ENCODE assay signal across 8 cellular contexts in genomic region chr10:80206277-80206655, GRCh38. TPM values are rescaled to one million over a fixed set of nuclear protein-coding genes. Genes with fewer than 3 reads are reported as not detected.
DNase-seq lines count a peak whose midpoint lies in the region; ATAC-seq and TF ChIP-seq lines count a peak whose summit lies in the region.

No MANE protein-coding gene starts in this region.

- H3K4me1 Mint-ChIP-seq in activated CD8-positive, alpha-beta memory T cell treated with anti-CD3 and anti-CD28 coated beads, Interleukin-2, amount 10 ng/mL, durations not matched to agents 7 days and 5 days = peaks cover 35% of the 10 kb centered on the region
- peaks cover 41% of the 10 kb centered on the region for H3K4me1 Mint-ChIP-seq in activated naive CD8-positive, alpha-beta T cell treated with anti-CD3 and anti-CD28 coated beads for 36 hours

- H3K4me3 Mint-ChIP-seq in activated CD8-positive, alpha-beta memory T cell treated with anti-CD3 and anti-CD28 coated beads, Interleukin-2, amount 10 ng/mL, durations not matched to agents 7 days and 5 days = peak overlapping the region; percentile 81
- peak overlapping the region; percentile 81 for H3K4me3 Mint-ChIP-seq in activated naive CD8-positive, alpha-beta T cell treated with anti-CD3 and anti-CD28 coated beads for 36 hours

- intact Hi-C loops in thyroid gland (cut with DNase I) = loop anchor here (10.0 kb wide), 1 partner anchor 51 kb away; no protein-coding TSS in a partner anchor

- H3K36me3 ChIP-seq in lung (ENCODE audit: control insufficient read depth in 2 of 2, insufficient read depth in 2 of 2, low read length in 2 of 2) (no peaks in the 10 kb centered on the region), thyroid gland (no peaks in the 10 kb centered on the region)

- H3K27ac Mint-ChIP-seq in activated CD8-positive, alpha-beta memory T cell treated with anti-CD3 and anti-CD28 coated beads, Interleukin-2, amount 10 ng/mL, durations not matched to agents 7 days and 5 days = peak overlapping the region; percentile 93
- peak overlapping the region; percentile 93 for H3K27ac Mint-ChIP-seq in activated naive CD8-positive, alpha-beta T cell treated with anti-CD3 and anti-CD28 coated beads for 36 hours

- TF ChIP-seq CTCF in lung (IDR thresholded peaks at IDR 0.05; ENCODE audit: control extremely low read depth, extremely low read depth) (no peak), thyroid gland (IDR thresholded peaks at IDR 0.05) (no peak)

- no peaks in the 10 kb centered on the region for H3K27me3 Mint-ChIP-seq in activated CD8-positive, alpha-beta memory T cell treated with anti-CD3 and anti-CD28 coated beads, Interleukin-2, amount 10 ng/mL, durations not matched to agents 7 days and 5 days
- peaks cover 4% of the 10 kb centered on the region for H3K27me3 Mint-ChIP-seq in activated naive CD8-positive, alpha-beta T cell treated with anti-CD3 and anti-CD28 coated beads for 36 hours

- ATAC-seq in activated CD8-positive, alpha-beta memory T cell treated with anti-CD3 and anti-CD28 coated beads, Interleukin-2, amount 10 ng/mL, durations not matched to agents 7 days and 5 days = no peak
- no peak for ATAC-seq in lung (ENCODE audit: insufficient read depth, low FRiP score)
- no peak for ATAC-seq in HG03095 (IDR thresholded peaks at IDR 0.05; ENCODE audit: unreplicated experiment)

- H3K9me3 ChIP-seq in lung (ENCODE audit: control insufficient read depth in 2 of 2, insufficient read depth in 1 of 2, low read length in 1 of 2) (no peaks in the 10 kb centered on the region), thyroid gland (no peaks in the 10 kb centered on the region)

- no peak for DNase-seq in activated CD8-positive, alpha-beta memory T cell treated with anti-CD3 and anti-CD28 coated beads, Interleukin-2, amount 10 ng/mL, durations not matched to agents 7 days and 5 days
- no peak for DNase-seq in activated CD8-positive, alpha-beta memory T cell treated with anti-CD3 and anti-CD28 coated beads, Interleukin-2, amount 50 U/mL, for 4 hours
- no peak for DNase-seq in activated naive CD8-positive, alpha-beta T cell treated with anti-CD3 and anti-CD28 coated beads for 36 hours
- no peak for DNase-seq in lung (ENCODE audit: low spot score)
- no peak for DNase-seq in thyroid gland
- no peak for DNase-seq in RPMI8226
- DNase-seq in Kasumi-1 (lab: John Stamatoyannopoulos, UW) = no peak

- no peaks in the 10 kb centered on the region for H3K9me3 Mint-ChIP-seq in activated CD8-positive, alpha-beta memory T cell treated with anti-CD3 and anti-CD28 coated beads, Interleukin-2, amount 10 ng/mL, durations not matched to agents 7 days and 5 days (ENCODE audit: low read depth)
- H3K9me3 Mint-ChIP-seq in activated naive CD8-positive, alpha-beta T cell treated with anti-CD3 and anti-CD28 coated beads for 36 hours = no peaks in the 10 kb centered on the region

- CTCF ChIA-PET in activated CD8-positive, alpha-beta memory T cell treated with anti-CD3 and anti-CD28 coated beads, Interleukin-2, amount 10 ng/mL, durations not matched to agents 7 days and 5 days (lab: Charles Lee) = no interaction called here

- H3K27me3 ChIP-seq in lung (ENCODE audit: control insufficient read depth, insufficient read depth) (no peaks in the 10 kb centered on the region), thyroid gland (no peaks in the 10 kb centered on the region)

- peak overlapping the region; percentile 95 to 100 for H3K27ac ChIP-seq in lung (ENCODE audit: low read depth in 1 of 2, low read length in 1 of 2)
- peak overlapping the region; percentile 97 to 99 (median 98) for H3K27ac ChIP-seq in thyroid gland

- peaks cover 14 to 18% of the 10 kb centered on the region in 2 donors for H3K4me1 ChIP-seq in lung (ENCODE audit: control insufficient read depth in 2 of 2, insufficient read depth in 2 of 2, low read length in 2 of 2)
- peaks cover 30 to 41% of the 10 kb centered on the region in 2 donors for H3K4me1 ChIP-seq in thyroid gland

- H3K4me3 ChIP-seq in lung = no peak overlapping the region
- H3K4me3 ChIP-seq in thyroid gland (replicated peaks in 1 of 3) = peak overlapping the region in 1 of 3 donors; percentile 85

- peaks cover 21% of the 10 kb centered on the region for H3K36me3 Mint-ChIP-seq in activated CD8-positive, alpha-beta memory T cell treated with anti-CD3 and anti-CD28 coated beads, Interleukin-2, amount 10 ng/mL, durations not matched to agents 7 days and 5 days
- peaks cover 13% of the 10 kb centered on the region for H3K36me3 Mint-ChIP-seq in activated naive CD8-positive, alpha-beta T cell treated with anti-CD3 and anti-CD28 coated beads for 36 hours

- no peak for TF ChIP-seq POLR2A in thyroid gland (IDR thresholded peaks at IDR 0.05)

- WGBS in lung, 2 donors = 81 to 85% methylated on average over 3 of the region's 3 CpGs
- WGBS in thyroid gland, 2 donors = 95 to 97% methylated on average over 3 of the region's 3 CpGs

RNA-seq across cellular contexts. Expression of gene ANXA11, which starts 0.9 kb away (rescaled TPM):
- total RNA-seq in activated CD8-positive, alpha-beta memory T cell treated with anti-CD3 and anti-CD28 coated beads, Interleukin-2, amount 10 ng/mL, durations not matched to agents 7 days and 5 days = 100 to 1,000 TPM; 251 to 288 TPM
- 100 to 1,000 TPM; 181 to 191 TPM for total RNA-seq in activated naive CD8-positive, alpha-beta T cell treated with anti-CD3 and anti-CD28 coated beads for 36 hours
- total RNA-seq in lung (100 to 1,000 TPM in 1 of 2 donors, 10 to 100 TPM in 1; 97.7 to 282 TPM), thyroid gland (100 to 1,000 TPM in 1 of 4 donors, 10 to 100 TPM in 3; 77.5 to 106 (median 90.8) TPM)
- polyA plus RNA-seq in lung = 100 to 1,000 TPM; 135 to 404 TPM
